In genomic region chr18:3255611-3256165, GRCh38 we compare ENCODE assay signal across 12 cellular contexts. TPM values are rescaled to one million over a fixed set of nuclear protein-coding genes. Genes with fewer than 3 reads are reported as not detected.
DNase-seq lines count a peak whose midpoint lies in the region; ATAC-seq and TF ChIP-seq lines count a peak whose summit lies in the region.
"Had no signal": no experiment of that assay in that cellular context is flagged by ENCODE, and none has a peak within 500 bp of the region (broad histone marks: within the 10 kb centered on the region; RNA-seq: fewer than 3 reads in every experiment).

No MANE protein-coding gene starts in this region.

- peak; percentile 55 for DNase-seq in DMS53 (lab: John Stamatoyannopoulos, UW)
- DNase-seq in DMS53 treated with DMSO at 0.1 percent for 48 hours (lab: John Stamatoyannopoulos, UW; ENCODE audit: unreplicated experiment), result no peak
- no peak for DNase-seq in OCI-LY7 (ENCODE audit: low spot score)
- no peak for DNase-seq in effector memory CD8-positive, alpha-beta T cell
- DNase-seq in NCI-H2107 treated with DMSO at 0.1 percent for 48 hours (lab: John Stamatoyannopoulos, UW; ENCODE audit: unreplicated experiment), result no peak
- no peak for DNase-seq in epidermal melanocyte (ENCODE audit: insufficient read length, low spot score)
- DNase-seq: 8988T; activated CD4-positive, CD25-positive, alpha-beta regulatory T cell; NCI-H526 had no signal

- H3K79me2 ChIP-seq in OCI-LY7 (ENCODE audit: insufficient read depth, low read depth, low read length), result peaks cover 48% of the 10 kb centered on the region

- H3K9me3 ChIP-seq in OCI-LY7 (ENCODE audit: low read length) (no peaks in the 10 kb centered on the region), skeletal muscle satellite cell (replicated peaks; ENCODE audit: low read length) (no peaks in the 10 kb centered on the region)

- no peak for ATAC-seq in effector memory CD8-positive, alpha-beta T cell (replicated peaks)
- no peak for ATAC-seq in GM21737 (IDR thresholded peaks at IDR 0.05; ENCODE audit: unreplicated experiment)

- H3K4me1 Mint-ChIP-seq in effector memory CD8-positive, alpha-beta T cell (ENCODE audit: low read depth in 2 of 2), result peaks cover 49 to 78% of the 10 kb centered on the region in 2 donors

- no peaks in the 10 kb centered on the region for H3K9me3 Mint-ChIP-seq in effector memory CD8-positive, alpha-beta T cell
- H3K9me3 Mint-ChIP-seq: brain had no signal

- H3K4me2 ChIP-seq in OCI-LY7 (ENCODE audit: low read length), result 0 out of 2 replicates have a peak overlapping the region, but pooled peaks have one; percentile 7
- no peak overlapping the region for H3K4me2 ChIP-seq in skeletal muscle satellite cell (ENCODE audit: low read length)

- H3K4me1 ChIP-seq in OCI-LY7 (ENCODE audit: insufficient read depth, low read length, poor library complexity, severe bottlenecking) (peaks cover 75% of the 10 kb centered on the region), skeletal muscle satellite cell (ENCODE audit: control insufficient read depth, insufficient read depth, low read length) (peaks cover 69% of the 10 kb centered on the region)

- H4K20me1 ChIP-seq in OCI-LY7 (ENCODE audit: insufficient read depth, low read length), result peaks cover 9% of the 10 kb centered on the region; the same call in 1 of the 2 replicates

- H3K9ac ChIP-seq in skeletal muscle satellite cell (ENCODE audit: low read depth, low read length), result peak overlapping the region; percentile 56

- H3K27me3 ChIP-seq in skeletal muscle satellite cell (ENCODE audit: control insufficient read depth, insufficient read depth, low read length), result no peaks in the 10 kb centered on the region

- H3K27ac ChIP-seq in OCI-LY7 (ENCODE audit: low read depth, low read length, poor library complexity, severe bottlenecking), result peak overlapping the region; percentile 12

- H3K36me3 Mint-ChIP-seq in effector memory CD8-positive, alpha-beta T cell (ENCODE audit: insufficient read depth), result peaks cover 58% of the 10 kb centered on the region

- no TSS peak for BruUV-seq in OCI-LY7 (replicated peaks; lab: Mats Ljungman, UMichigan)

- CTCF ChIA-PET in OCI-LY7 (lab: Charles Lee; ENCODE audit: unreplicated experiment), result no interaction called here

- no peak overlapping the region for H2AFZ ChIP-seq in OCI-LY7 (ENCODE audit: low read length)

- peak overlapping the region in 1 of 2 donors; percentile 12 for H3K4me3 Mint-ChIP-seq in effector memory CD8-positive, alpha-beta T cell

- H3K4me3 ChIP-seq in OCI-LY7 (ENCODE audit: low read depth, low read length, poor library complexity, severe bottlenecking) (no peak overlapping the region), skeletal muscle satellite cell (ENCODE audit: low read length) (no peak overlapping the region)

- peak overlapping the region; percentile 77 to 78 for H3K27ac Mint-ChIP-seq in effector memory CD8-positive, alpha-beta T cell

- intact Hi-C loops in OCI-LY7 (cut with micrococcal nuclease; ENCODE audit: unreplicated experiment), result no loop called here

- H3K36me3 ChIP-seq in OCI-LY7 (ENCODE audit: insufficient read depth, low read length) (peaks cover 80% of the 10 kb centered on the region), skeletal muscle satellite cell (ENCODE audit: insufficient read depth, low read length) (peaks cover 69% of the 10 kb centered on the region)

- no peaks in the 10 kb centered on the region for H3K9me2 ChIP-seq in OCI-LY7 (ENCODE audit: insufficient read depth, low read length)

- TF ChIP-seq CTCF in OCI-LY7 (conservative IDR thresholded peaks at IDR 0.05; ENCODE audit: low read length), result no peak

- POLR2A ChIA-PET in OCI-LY7 (lab: Charles Lee), result interaction anchor here (0.9 to 1.2 kb wide), 5 partner anchors 8 to 350 kb away, joined by 3 to 7 read pairs (median 3); no protein-coding TSS in a partner anchor

- H3K27me3 Mint-ChIP-seq in effector memory CD8-positive, alpha-beta T cell, result no peaks in the 10 kb centered on the region
- H3K27me3 Mint-ChIP-seq: brain had no signal

RNA-seq across cellular contexts. Expression of gene MYL12B, which starts 6.2 kb away (rescaled TPM):
- 240 and 260 TPM in 2 replicates for total RNA-seq in OCI-LY7 (2014; rRNA removed; shearing (Covaris generic))
- total RNA-seq in OCI-LY7 (2022), result 222 and 230 TPM in 2 replicates
- total RNA-seq in skeletal muscle satellite cell (2012; rRNA removed), result 294 and 299 TPM in 2 replicates

RNA-seq across cellular contexts. Expression of gene MYL12A, which starts 8.1 kb away (rescaled TPM):
- total RNA-seq in OCI-LY7 (2014; rRNA removed; shearing (Covaris generic)), result 377 and 423 TPM in 2 replicates
- total RNA-seq in OCI-LY7 (2022), result 301 TPM in 2 replicates
- 426 and 583 TPM in 2 replicates for total RNA-seq in skeletal muscle satellite cell (2012; rRNA removed)

RNA-seq across cellular contexts. Expression of gene MYOM1, which starts 35.9 kb away (rescaled TPM):
- 3.8 and 5.7 TPM in 2 replicates for total RNA-seq in OCI-LY7 (2014; rRNA removed; shearing (Covaris generic))
- 2.3 and 2.4 TPM in 2 replicates for total RNA-seq in OCI-LY7 (2022)
- total RNA-seq in skeletal muscle satellite cell (2012; rRNA removed), result 0.51 and 0.87 TPM in 2 replicates
